In genomic region chr3:155158361-155159037, GRCh38 we compare ENCODE assay signal across 1 cellular context.
TF ChIP-seq lines count a peak whose summit lies in the region.

No MANE protein-coding gene starts in this region.

TF ChIP-seq in GM23338, 12 proteins besides CTCF, POLR2A, EP300 and RAD21 (continued from another document):
- no peak for TF ChIP-seq ZNF462 (CRISPR knock-in tag; IDR thresholded peaks at IDR 0.05)
